In the genomic region with DNA sequence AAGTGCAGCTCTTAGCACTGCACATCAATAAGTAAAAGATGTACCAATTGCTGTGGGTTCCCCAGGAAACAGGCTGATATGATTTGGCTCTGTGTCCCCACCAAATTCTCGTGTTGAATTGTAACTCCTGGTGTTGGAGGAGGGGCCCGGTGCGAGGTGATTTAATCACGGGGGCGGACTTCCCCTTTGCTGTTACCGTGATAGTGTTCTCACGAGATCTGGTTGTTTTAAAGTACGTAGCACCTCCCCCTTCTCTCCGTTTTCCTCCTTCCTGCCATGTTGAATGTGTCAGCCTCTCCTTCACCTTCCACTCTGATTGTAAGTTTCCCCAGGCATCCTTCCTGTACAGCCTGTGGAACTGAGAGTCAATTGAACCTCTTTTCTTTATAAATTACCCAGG, we compare ENCODE assay signal across 20 cellular contexts.
A peak's percentile ranks its signal among the peaks of the same experiment; 100 is the strongest.
DNase-seq lines count a peak whose midpoint lies in the region; ATAC-seq, FAIRE-seq and TF ChIP-seq lines count a peak whose summit lies in the region.
"Had no signal": no experiment of that assay in that cellular context is flagged by ENCODE, and none has a peak within 500 bp of the region (broad histone marks: within the 10 kb centered on the region; RNA-seq: fewer than 3 reads in every experiment).

No MANE protein-coding gene starts in this region.

- no peak for TF ChIP-seq RAD21 in K562 (CRISPR knock-in tag; conservative IDR thresholded peaks at IDR 0.05 in 1 of 2, IDR thresholded peaks at IDR 0.05 in 1 of 2)

- in situ Hi-C loops in K562 (cut with MboI), result no loop called here

- no peak overlapping the region for H3K4me3 Mint-ChIP-seq in H9
- H3K4me3 Mint-ChIP-seq: CD14-positive monocyte had no signal

- peaks cover 0 to 4% of the 10 kb centered on the region in 2 experiments; a peak in 1 of 4 replicates for H3K4me1 Mint-ChIP-seq in H9
- H3K4me1 Mint-ChIP-seq: CD14-positive monocyte had no signal

- H3K4me3 ChIP-seq in BE2C (ENCODE audit: low read depth, low read length), result peak overlapping the region; percentile 25
- H3K4me3 ChIP-seq in K562, result no peak overlapping the region

- no peak for FAIRE-seq in K562 (lab: Jason Lieb, UNC)
- FAIRE-seq: G401.6, HepG2 had no signal

- no peak overlapping the region for H3T11ph ChIP-seq in H9 (ENCODE audit: low read length)

- no peak overlapping the region for H3K23ac ChIP-seq in H9 (ENCODE audit: insufficient read length, low read depth, low read length)

- TF ChIP-seq POLR2A in K562 (conservative IDR thresholded peaks at IDR 0.05), result no peak

- no peak overlapping the region for H2AK5ac ChIP-seq in H9 (ENCODE audit: insufficient read length, low read length)

- no peaks in the 10 kb centered on the region for H3K79me1 ChIP-seq in H9 (ENCODE audit: insufficient read depth, low read depth, low read length, poor library complexity, severe bottlenecking)

- H2AFZ ChIP-seq in H9 (ENCODE audit: low read length) (peak overlapping the region; percentile 23), K562 (ENCODE audit: low read depth, low read length) (peak overlapping the region; percentile 73)

- CTCF ChIA-PET in K562 (lab: Yijun Ruan, JAX; ENCODE audit: low intra/inter-chr PET ratio), result no interaction called here

- peak; percentile 95 for ATAC-seq in K562
- ATAC-seq: HepG2 had no signal

- no peak overlapping the region for H2BK120ac ChIP-seq in H9 (ENCODE audit: low read depth, low read length, poor library complexity, severe bottlenecking)

- TF ChIP-seq CTCF in BE2C (IDR thresholded peaks at IDR 0.05; ENCODE audit: low read depth, low read length) (no peak), H9 (conservative IDR thresholded peaks at IDR 0.05) (no peak), K562 (IDR thresholded peaks at IDR 0.05 in 2 of 3, conservative IDR thresholded peaks at IDR 0.05 in 1 of 3; ENCODE audit: insufficient read depth in 2 of 3, low read depth in 1 of 3, low read length in 3 of 3) (no peak), GM10266 (IDR thresholded peaks at IDR 0.05; ENCODE audit: control insufficient read depth, insufficient read depth, low read depth, missing control alignments) (no peak)

- H2BK12ac ChIP-seq in H9 (ENCODE audit: insufficient read length, low read depth, low read length), result no peak overlapping the region

- no peaks in the 10 kb centered on the region for H3K36me3 ChIP-seq in BE2C
- no peaks in the 10 kb centered on the region for H3K36me3 ChIP-seq in K562 (ENCODE audit: control insufficient read depth, insufficient read depth, low read length)

- H2BK5ac ChIP-seq in H9 (ENCODE audit: insufficient read length, low read length), result no peak overlapping the region

- H4K20me1 ChIP-seq in H9 (ENCODE audit: control insufficient read depth, insufficient read depth, insufficient read length) (no peaks in the 10 kb centered on the region), K562 (replicated peaks; ENCODE audit: control insufficient read depth, insufficient read depth, low read length) (no peaks in the 10 kb centered on the region)

- H3K27me3 Mint-ChIP-seq in H9 (ENCODE audit: low read depth), result no peaks in the 10 kb centered on the region

- H3K27me3 ChIP-seq in BE2C, result no peaks in the 10 kb centered on the region
- H3K27me3 ChIP-seq in H9 (ENCODE audit: insufficient read depth, low read length), result no peaks in the 10 kb centered on the region
- peaks cover 0 to 5% of the 10 kb centered on the region in 2 experiments; a peak in 1 of 5 replicates for H3K27me3 ChIP-seq in K562 (ENCODE audit: control insufficient read depth in 2 of 2, insufficient read depth in 2 of 2, low read length in 2 of 2)

- H3K23me2 ChIP-seq in H9 (ENCODE audit: insufficient read length, low read depth, low read length, poor library complexity, severe bottlenecking), result no peaks in the 10 kb centered on the region

- no peak overlapping the region for H2BK20ac ChIP-seq in H9 (ENCODE audit: low read depth, low read length, poor library complexity, severe bottlenecking)

- DNase-seq in BE2C (no peak), H9 (no peak), RPMI8226 (peak; percentile 7), K562 (ENCODE audit: extremely low read depth in 1 of 4, low spot score in 3 of 4) (peak in 3 of 4 experiments; percentile 9 to 20 (median 14)), GM10266 (ENCODE audit: extremely low spot score) (no peak), NCI-H526 treated with DMSO at 0.1 percent for 48 hours (lab: John Stamatoyannopoulos, UW) (no peak), HK-2 (ENCODE audit: unreplicated experiment) (no peak)
- DNase-seq in stimulated activated CD4-positive, alpha-beta T cell treated with anti-CD3 and anti-CD28 coated beads, Interleukin-12 subunit alpha, Interleukin-12 subunit beta, amount 100 ng/mL, for 4 hours, result no peak
- DNase-seq: HCEC 1CT, KG1, NCI-H1105 treated with DMSO at 0.1 percent for 48 hours, NCI-H187, NCI-H2107, NCI-H446 treated with DMSO at 0.1 percent for 48 hours, NCI-H774, Right ventricle myocardium superior had no signal

- H3K4me1 ChIP-seq in BE2C, result no peaks in the 10 kb centered on the region
- H3K4me1 ChIP-seq in H9 (ENCODE audit: insufficient read depth, low read length), result no peaks in the 10 kb centered on the region
- no peaks in the 10 kb centered on the region for H3K4me1 ChIP-seq in K562 (replicated peaks in 1 of 2; ENCODE audit: control insufficient read depth in 2 of 2, insufficient read depth in 2 of 2, low read length in 2 of 2)

- no peak overlapping the region for H4K91ac ChIP-seq in H9 (ENCODE audit: insufficient read length, low read depth, low read length)

- no CpG with 5 or more reads among the region's 9 CpGs for WGBS in H9 (ENCODE audit: extremely low coverage, insufficient read length, low lambda C conversion rate)
- WGBS in K562 (ENCODE audit: insufficient coverage, low coverage, missing lambda C conversion rate), result 0% methylated on average over 9 of the region's 9 CpGs

- no peak overlapping the region; a peak in 1 of 7 replicates for H3K27ac Mint-ChIP-seq in H9
- H3K27ac Mint-ChIP-seq: CD14-positive monocyte had no signal

- H3K9me1 ChIP-seq in K562 (ENCODE audit: control insufficient read depth, insufficient read depth, low read length), result no peaks in the 10 kb centered on the region

- H3K79me2 ChIP-seq in H9 (ENCODE audit: insufficient read depth, low read length), result no peaks in the 10 kb centered on the region
- H3K79me2 ChIP-seq in K562 (ENCODE audit: control insufficient read depth, insufficient read depth, low read length), result no peaks in the 10 kb centered on the region

- peaks cover 0 to 5% (median under 1%) of the 10 kb centered on the region in 3 experiments; a peak in 3 of 7 replicates for H3K36me3 Mint-ChIP-seq in H9 (ENCODE audit: insufficient read depth in 1 of 3, low read depth in 3 of 3)
- H3K36me3 Mint-ChIP-seq: CD14-positive monocyte had no signal

- BruUV-seq in K562 (replicated peaks; lab: Mats Ljungman, UMichigan), result no TSS peak

- H3K27ac ChIP-seq in H9 (ENCODE audit: insufficient read length, low read depth, low read length) (no peak overlapping the region), K562 (ENCODE audit: extremely low read depth, low read depth, low read length) (no peak overlapping the region)
- H3K27ac ChIP-seq: HL-60 had no signal

- no peak overlapping the region for H4K5ac ChIP-seq in H9 (ENCODE audit: insufficient read length, low read depth, low read length)

- peaks cover 0 to 4% of the 10 kb centered on the region in 2 experiments; a peak in 1 of 5 replicates for H3K9me3 Mint-ChIP-seq in H9

- no peak for TF ChIP-seq EP300 in K562 (IDR thresholded peaks at IDR 0.05; ENCODE audit: low read length)

- H3K9ac ChIP-seq in H9 (ENCODE audit: extremely low read depth, insufficient read length, low read length) (no peak overlapping the region), K562 (ENCODE audit: insufficient read depth in 1 of 2, low read depth in 2 of 2, low read length in 2 of 2) (no peak overlapping the region)

- no peak overlapping the region for H3K18ac ChIP-seq in H9 (ENCODE audit: insufficient read length, low read depth, low read length)

- no peak overlapping the region for H3K56ac ChIP-seq in H9 (ENCODE audit: insufficient read length, low read depth, low read length)

- POLR2A ChIA-PET in K562 (lab: Yijun Ruan, JAX), result no interaction called here

- H3K9me3 ChIP-seq in BE2C (no peaks in the 10 kb centered on the region), H9 (ENCODE audit: control insufficient read depth, low read depth, low read length) (no peaks in the 10 kb centered on the region), K562 (replicated peaks; ENCODE audit: control insufficient read depth, insufficient read depth, low read depth, low read length) (no peaks in the 10 kb centered on the region)

- H2BK15ac ChIP-seq in H9 (ENCODE audit: low read depth, low read length), result no peak overlapping the region

- H3K4ac ChIP-seq in H9 (ENCODE audit: low read depth, low read length), result no peak overlapping the region

- no peak overlapping the region for H3K4me2 ChIP-seq in H9 (ENCODE audit: insufficient read depth, insufficient read length, low read length)
- H3K4me2 ChIP-seq in K562 (ENCODE audit: insufficient read depth, low read length), result peak overlapping the region; percentile 26; the same call in 1 of the 2 replicates

- H3K14ac ChIP-seq in H9 (ENCODE audit: insufficient read depth, low read length), result no peak overlapping the region

- H4K8ac ChIP-seq in H9 (replicated peaks; ENCODE audit: insufficient read length, low read depth, low read length), result no peak overlapping the region

- intact Hi-C loops in K562 (cut with micrococcal nuclease), result no loop called here

TF ChIP-seq in K562, 482 proteins besides CTCF, POLR2A, EP300 and RAD21 (continues in another document):
- TF ChIP-seq SPI1 (IDR thresholded peaks at IDR 0.05; ENCODE audit: borderline replicate concordance, low read depth, low read length) (peak; percentile 81), CHD2 (IDR thresholded peaks at IDR 0.05; ENCODE audit: low read depth, low read length) (peak; percentile 88), RBM25 (IDR thresholded peaks at IDR 0.05; ENCODE audit: low read depth, low read length, severe bottlenecking) (peak; percentile 19), EGR1 (conservative IDR thresholded peaks at IDR 0.05) (peak; percentile 32; the same call in 1 of the 2 replicates)
- TF ChIP-seq, protein P1, sequence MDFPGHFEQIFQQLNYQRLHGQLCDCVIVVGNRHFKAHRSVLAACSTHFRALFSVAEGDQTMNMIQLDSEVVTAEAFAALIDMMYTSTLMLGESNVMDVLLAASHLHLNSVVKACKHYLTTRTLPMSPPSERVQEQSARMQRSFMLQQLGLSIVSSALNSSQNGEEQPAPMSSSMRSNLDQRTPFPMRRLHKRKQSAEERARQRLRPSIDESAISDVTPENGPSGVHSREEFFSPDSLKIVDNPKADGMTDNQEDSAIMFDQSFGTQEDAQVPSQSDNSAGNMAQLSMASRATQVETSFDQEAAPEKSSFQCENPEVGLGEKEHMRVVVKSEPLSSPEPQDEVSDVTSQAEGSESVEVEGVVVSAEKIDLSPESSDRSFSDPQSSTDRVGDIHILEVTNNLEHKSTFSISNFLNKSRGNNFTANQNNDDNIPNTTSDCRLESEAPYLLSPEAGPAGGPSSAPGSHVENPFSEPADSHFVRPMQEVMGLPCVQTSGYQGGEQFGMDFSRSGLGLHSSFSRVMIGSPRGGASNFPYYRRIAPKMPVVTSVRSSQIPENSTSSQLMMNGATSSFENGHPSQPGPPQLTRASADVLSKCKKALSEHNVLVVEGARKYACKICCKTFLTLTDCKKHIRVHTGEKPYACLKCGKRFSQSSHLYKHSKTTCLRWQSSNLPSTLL (IDR thresholded peaks at IDR 0.05), result no peak

Comparison
In these comparisons a context has a peak if more than half of its experiments do, and no peak if none do; other contexts are left out.
1. DNase-seq: peak in RPMI8226 (single experiment) and K562 (3 of 4); none in BE2C (single experiment), H9 (single experiment), GM10266 (single experiment), stimulated activated CD4-positive, alpha-beta T cell treated with anti-CD3 and anti-CD28 coated beads, Interleukin-12 subunit alpha, Interleukin-12 subunit beta, amount 100 ng/mL, for 4 hours (single experiment), NCI-H526 treated with DMSO at 0.1 percent for 48 hours (single experiment) and HK-2 (single experiment).